Comparison of ENCODE assay signal across 1 cellular context in the genomic region with DNA sequence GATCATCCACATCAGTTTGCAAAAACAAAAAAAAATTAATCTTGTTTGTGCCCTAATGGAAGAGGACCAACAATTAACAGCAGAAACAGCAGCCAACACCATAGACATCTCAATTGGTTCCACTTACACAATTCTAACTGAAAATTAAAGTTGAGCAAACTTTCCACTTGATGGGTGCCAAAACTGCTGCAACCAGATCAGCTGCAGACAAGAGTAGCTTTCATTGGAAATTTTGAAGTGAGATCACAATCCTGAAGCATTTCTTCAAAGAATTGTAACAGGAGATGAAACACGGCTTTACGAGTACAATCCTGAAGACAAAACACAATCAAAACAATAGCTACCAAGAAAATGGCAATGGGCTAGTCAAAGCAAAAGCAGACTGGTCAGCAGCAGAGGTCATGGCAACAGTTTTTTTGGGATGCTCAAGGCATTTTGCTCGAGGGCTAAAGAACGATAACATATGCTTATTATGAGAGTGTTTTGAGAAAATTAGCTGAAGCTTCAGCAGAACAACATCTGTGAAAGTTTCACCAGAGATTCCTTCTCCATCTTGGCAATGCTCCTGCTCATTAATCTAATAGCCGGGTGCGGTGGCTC.
TF ChIP-seq lines count a peak whose summit lies in the region.

No MANE protein-coding gene starts in this region.

TF ChIP-seq in K562, 482 proteins besides CTCF, POLR2A, EP300 and RAD21 (continued from another document):
- TF ChIP-seq RERE (CRISPR knock-in tag; IDR thresholded peaks at IDR 0.05; ENCODE audit: borderline replicate concordance) (no peak), IRF2 (CRISPR knock-in tag; IDR thresholded peaks at IDR 0.05) (no peak), ZNF655 (CRISPR knock-in tag; IDR thresholded peaks at IDR 0.05) (no peak), ZNF512 (tag; IDR thresholded peaks at IDR 0.05) (no peak), ZNF311 (CRISPR knock-in tag; IDR thresholded peaks at IDR 0.05) (no peak), HCFC1 (IDR thresholded peaks at IDR 0.05; ENCODE audit: low read depth, low read length) (no peak), POLR2B (IDR thresholded peaks at IDR 0.05; ENCODE audit: low read depth, partially characterized antibody) (no peak), ZNF316 (IDR thresholded peaks at IDR 0.05) (no peak), ZNF41 (CRISPR knock-in tag; conservative IDR thresholded peaks at IDR 0.05) (no peak)
- TF ChIP-seq, protein P1, sequence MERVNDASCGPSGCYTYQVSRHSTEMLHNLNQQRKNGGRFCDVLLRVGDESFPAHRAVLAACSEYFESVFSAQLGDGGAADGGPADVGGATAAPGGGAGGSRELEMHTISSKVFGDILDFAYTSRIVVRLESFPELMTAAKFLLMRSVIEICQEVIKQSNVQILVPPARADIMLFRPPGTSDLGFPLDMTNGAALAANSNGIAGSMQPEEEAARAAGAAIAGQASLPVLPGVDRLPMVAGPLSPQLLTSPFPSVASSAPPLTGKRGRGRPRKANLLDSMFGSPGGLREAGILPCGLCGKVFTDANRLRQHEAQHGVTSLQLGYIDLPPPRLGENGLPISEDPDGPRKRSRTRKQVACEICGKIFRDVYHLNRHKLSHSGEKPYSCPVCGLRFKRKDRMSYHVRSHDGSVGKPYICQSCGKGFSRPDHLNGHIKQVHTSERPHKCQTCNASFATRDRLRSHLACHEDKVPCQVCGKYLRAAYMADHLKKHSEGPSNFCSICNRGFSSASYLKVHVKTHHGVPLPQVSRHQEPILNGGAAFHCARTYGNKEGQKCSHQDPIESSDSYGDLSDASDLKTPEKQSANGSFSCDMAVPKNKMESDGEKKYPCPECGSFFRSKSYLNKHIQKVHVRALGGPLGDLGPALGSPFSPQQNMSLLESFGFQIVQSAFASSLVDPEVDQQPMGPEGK (CRISPR knock-in tag; IDR thresholded peaks at IDR 0.05; ENCODE audit: borderline replicate concordance): no peak
- TF ChIP-seq, protein P2, sequence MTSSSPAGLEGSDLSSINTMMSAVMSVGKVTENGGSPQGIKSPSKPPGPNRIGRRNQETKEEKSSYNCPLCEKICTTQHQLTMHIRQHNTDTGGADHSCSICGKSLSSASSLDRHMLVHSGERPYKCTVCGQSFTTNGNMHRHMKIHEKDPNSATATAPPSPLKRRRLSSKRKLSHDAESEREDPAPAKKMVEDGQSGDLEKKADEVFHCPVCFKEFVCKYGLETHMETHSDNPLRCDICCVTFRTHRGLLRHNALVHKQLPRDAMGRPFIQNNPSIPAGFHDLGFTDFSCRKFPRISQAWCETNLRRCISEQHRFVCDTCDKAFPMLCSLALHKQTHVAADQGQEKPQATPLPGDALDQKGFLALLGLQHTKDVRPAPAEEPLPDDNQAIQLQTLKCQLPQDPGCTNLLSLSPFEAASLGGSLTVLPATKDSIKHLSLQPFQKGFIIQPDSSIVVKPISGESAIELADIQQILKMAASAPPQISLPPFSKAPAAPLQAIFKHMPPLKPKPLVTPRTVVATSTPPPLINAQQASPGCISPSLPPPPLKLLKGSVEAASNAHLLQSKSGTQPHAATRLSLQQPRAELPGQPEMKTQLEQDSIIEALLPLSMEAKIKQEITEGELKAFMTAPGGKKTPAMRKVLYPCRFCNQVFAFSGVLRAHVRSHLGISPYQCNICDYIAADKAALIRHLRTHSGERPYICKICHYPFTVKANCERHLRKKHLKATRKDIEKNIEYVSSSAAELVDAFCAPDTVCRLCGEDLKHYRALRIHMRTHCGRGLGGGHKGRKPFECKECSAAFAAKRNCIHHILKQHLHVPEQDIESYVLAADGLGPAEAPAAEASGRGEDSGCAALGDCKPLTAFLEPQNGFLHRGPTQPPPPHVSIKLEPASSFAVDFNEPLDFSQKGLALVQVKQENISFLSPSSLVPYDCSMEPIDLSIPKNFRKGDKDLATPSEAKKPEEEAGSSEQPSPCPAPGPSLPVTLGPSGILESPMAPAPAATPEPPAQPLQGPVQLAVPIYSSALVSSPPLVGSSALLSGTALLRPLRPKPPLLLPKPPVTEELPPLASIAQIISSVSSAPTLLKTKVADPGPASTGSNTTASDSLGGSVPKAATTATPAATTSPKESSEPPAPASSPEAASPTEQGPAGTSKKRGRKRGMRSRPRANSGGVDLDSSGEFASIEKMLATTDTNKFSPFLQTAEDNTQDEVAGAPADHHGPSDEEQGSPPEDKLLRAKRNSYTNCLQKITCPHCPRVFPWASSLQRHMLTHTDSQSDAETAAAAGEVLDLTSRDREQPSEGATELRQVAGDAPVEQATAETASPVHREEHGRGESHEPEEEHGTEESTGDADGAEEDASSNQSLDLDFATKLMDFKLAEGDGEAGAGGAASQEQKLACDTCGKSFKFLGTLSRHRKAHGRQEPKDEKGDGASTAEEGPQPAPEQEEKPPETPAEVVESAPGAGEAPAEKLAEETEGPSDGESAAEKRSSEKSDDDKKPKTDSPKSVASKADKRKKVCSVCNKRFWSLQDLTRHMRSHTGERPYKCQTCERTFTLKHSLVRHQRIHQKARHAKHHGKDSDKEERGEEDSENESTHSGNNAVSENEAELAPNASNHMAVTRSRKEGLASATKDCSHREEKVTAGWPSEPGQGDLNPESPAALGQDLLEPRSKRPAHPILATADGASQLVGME (CRISPR knock-in tag; IDR thresholded peaks at IDR 0.05): no peak
- TF ChIP-seq, protein P3, sequence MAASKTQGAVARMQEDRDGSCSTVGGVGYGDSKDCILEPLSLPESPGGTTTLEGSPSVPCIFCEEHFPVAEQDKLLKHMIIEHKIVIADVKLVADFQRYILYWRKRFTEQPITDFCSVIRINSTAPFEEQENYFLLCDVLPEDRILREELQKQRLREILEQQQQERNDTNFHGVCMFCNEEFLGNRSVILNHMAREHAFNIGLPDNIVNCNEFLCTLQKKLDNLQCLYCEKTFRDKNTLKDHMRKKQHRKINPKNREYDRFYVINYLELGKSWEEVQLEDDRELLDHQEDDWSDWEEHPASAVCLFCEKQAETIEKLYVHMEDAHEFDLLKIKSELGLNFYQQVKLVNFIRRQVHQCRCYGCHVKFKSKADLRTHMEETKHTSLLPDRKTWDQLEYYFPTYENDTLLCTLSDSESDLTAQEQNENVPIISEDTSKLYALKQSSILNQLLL (CRISPR knock-in tag; IDR thresholded peaks at IDR 0.05; ENCODE audit: borderline replicate concordance): no peak
